ENCODE assay signal across 2 cellular contexts in the genomic region with DNA sequence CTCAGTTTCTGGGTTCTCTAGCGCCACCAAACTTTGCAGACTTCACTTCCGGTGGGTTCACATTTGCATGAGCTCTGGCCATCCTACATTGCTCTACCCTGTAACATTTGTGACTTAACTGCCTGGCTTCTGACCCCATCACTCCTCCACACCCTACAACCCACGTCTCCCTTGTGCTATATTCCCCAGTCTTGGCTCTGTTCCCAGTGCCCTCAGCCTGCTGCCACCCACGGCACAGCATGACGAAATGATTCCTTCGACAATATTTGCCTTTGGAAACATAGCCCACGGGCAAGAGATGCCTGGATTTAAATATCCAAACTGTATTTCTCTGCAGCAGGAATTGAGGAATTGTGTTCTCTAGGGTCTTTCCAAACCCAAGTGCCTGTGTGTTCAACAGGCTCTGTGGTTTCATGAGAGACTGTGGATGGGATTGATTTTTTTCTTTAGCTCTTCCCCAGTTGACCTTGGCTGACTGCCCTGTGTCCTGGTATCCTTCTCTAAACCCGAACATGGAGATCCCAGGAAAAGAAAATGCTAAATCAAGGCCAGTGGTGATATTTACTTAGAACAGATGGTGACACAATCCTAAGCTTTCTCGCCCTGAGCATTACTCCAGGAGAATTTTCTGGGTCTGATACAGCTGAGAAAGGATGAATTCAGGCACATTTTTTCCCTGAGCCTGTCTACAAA.
TF ChIP-seq lines count a peak whose summit lies in the region.

No MANE protein-coding gene starts in this region.

TF ChIP-seq in IMR-90, 13 proteins besides CTCF, POLR2A, EP300 and RAD21:
- TF ChIP-seq FOS (IDR thresholded peaks at IDR 0.05; ENCODE audit: low read depth, low read length) (no peak), CEBPB (IDR thresholded peaks at IDR 0.05; ENCODE audit: low read depth, low read length) (no peak), MAFK (IDR thresholded peaks at IDR 0.05; ENCODE audit: low read depth, low read length) (no peak), RCOR1 (IDR thresholded peaks at IDR 0.05; ENCODE audit: insufficient replicate concordance, low read length) (no peak), BHLHE40 (IDR thresholded peaks at IDR 0.05; ENCODE audit: low read depth, low read length) (no peak), MAZ (IDR thresholded peaks at IDR 0.05; ENCODE audit: borderline replicate concordance, low read depth, low read length) (no peak), SMC3 (IDR thresholded peaks at IDR 0.05; ENCODE audit: low read depth, low read length) (no peak), CHD1 (IDR thresholded peaks at IDR 0.05; ENCODE audit: low read depth, low read length) (no peak), MXI1 (IDR thresholded peaks at IDR 0.05; ENCODE audit: borderline replicate concordance, low read depth, low read length) (no peak), ELK1 (IDR thresholded peaks at IDR 0.05; ENCODE audit: borderline replicate concordance, low read depth, low read length) (no peak), RFX5 (IDR thresholded peaks at IDR 0.05; ENCODE audit: low read depth, low read length) (no peak)
- TF ChIP-seq, protein P1, sequence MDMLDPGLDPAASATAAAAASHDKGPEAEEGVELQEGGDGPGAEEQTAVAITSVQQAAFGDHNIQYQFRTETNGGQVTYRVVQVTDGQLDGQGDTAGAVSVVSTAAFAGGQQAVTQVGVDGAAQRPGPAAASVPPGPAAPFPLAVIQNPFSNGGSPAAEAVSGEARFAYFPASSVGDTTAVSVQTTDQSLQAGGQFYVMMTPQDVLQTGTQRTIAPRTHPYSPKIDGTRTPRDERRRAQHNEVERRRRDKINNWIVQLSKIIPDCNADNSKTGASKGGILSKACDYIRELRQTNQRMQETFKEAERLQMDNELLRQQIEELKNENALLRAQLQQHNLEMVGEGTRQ (IDR thresholded peaks at IDR 0.05; ENCODE audit: low read depth, low read length): no peak

TF ChIP-seq in H1, 55 proteins besides CTCF, POLR2A, EP300 and RAD21:
- no peak for TF ChIP-seq SIX5 (IDR thresholded peaks at IDR 0.05; ENCODE audit: low read depth, low read length)
